In the genomic region with DNA sequence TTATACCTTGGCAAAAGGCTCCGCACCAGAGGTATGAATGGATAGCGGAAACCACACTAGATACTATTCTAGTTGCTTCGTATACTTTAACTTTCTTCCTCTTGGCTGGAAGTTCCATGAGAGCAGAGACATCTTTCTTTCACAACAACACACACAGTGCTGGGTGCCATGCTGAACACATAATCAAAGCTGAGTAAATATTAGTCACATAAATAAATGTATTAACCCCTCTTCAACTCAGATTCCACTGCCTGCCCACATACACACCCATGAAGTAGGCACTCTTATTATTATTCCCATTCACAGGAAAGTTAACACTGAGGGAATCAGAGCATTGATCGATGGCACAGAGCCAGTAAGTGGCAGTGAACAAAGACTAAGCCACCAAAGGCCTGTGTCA, we compare ENCODE assay signal across 9 cellular contexts. TPM values are rescaled to one million over a fixed set of nuclear protein-coding genes. Genes with fewer than 3 reads are reported as not detected.
"Had no signal": no experiment of that assay in that cellular context is flagged by ENCODE, and none has a peak within 500 bp of the region (broad histone marks: within the 10 kb centered on the region; RNA-seq: fewer than 3 reads in every experiment).

No MANE protein-coding gene starts in this region.

- H3K4me3 ChIP-seq: GM23338, K562 had no signal

- DNase-seq: H9, HCEC 1CT, IMR-90 had no signal

- ATAC-seq: GM23338, K562 had no signal

- FAIRE-seq: H1, H54, HTR-8/SVneo, K562 had no signal

RNA-seq across cellular contexts. Expression of a gene that starts 35.4 kb away (rescaled TPM):
- total RNA-seq: HT-29, K562 had no signal
